8 cellular contexts compared by ENCODE assay signal in the genomic region with DNA sequence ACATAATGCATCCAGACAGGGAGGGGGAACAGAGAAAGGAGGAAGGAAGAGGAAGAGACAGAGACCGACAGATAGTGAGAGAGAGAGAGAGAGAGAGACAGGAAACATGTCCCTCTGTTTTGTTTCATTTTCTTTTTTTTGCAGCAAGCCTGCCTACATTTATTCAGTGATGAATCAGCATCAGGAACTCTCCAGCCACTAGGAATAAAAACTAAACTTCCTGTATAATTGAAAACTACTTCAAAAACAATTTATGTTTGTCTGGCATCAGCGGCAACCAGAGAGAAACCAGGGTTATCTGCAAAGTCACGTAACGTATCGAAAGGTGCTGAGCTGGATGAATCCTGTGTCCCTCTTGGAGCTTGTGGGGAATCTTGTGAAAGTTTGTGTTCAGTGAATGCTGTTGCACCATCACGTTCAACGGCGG.
DNase-seq lines count a peak whose midpoint lies in the region; ATAC-seq and TF ChIP-seq lines count a peak whose summit lies in the region.

No MANE protein-coding gene starts in this region.

- in situ Hi-C loops in GM13977 (cut with MboI; ENCODE audit: low pct_unique_long_range_greater_than_20kb, low sequenced_read_pairs, unreplicated experiment), result no loop called here

- peaks cover 15% of the 10 kb centered on the region for H3K4me1 Mint-ChIP-seq in activated naive CD8-positive, alpha-beta T cell (ENCODE audit: low read depth)

- intact Hi-C loops in lower lobe of right lung (cut with DNase I), result no loop called here

- ATAC-seq in GM18861 (IDR thresholded peaks at IDR 0.05; ENCODE audit: unreplicated experiment) (peak; percentile 56), HG03108 (IDR thresholded peaks at IDR 0.05; ENCODE audit: unreplicated experiment) (peak; percentile 76), lower lobe of right lung (no peak)

- no peaks in the 10 kb centered on the region for H3K27me3 Mint-ChIP-seq in activated naive CD8-positive, alpha-beta T cell

- peaks cover 20% of the 10 kb centered on the region for H3K4me1 ChIP-seq in lower lobe of right lung

- no peaks in the 10 kb centered on the region for H3K9me3 ChIP-seq in lower lobe of right lung

- no peak for DNase-seq in lower lobe of right lung
- no peak for DNase-seq in NK-92 (lab: John Stamatoyannopoulos, UW; ENCODE audit: unreplicated experiment)
- no peak for DNase-seq in NCI-H187 treated with DMSO at 0.1 percent for 48 hours (lab: John Stamatoyannopoulos, UW)
- DNase-seq in DMS 273 treated with DMSO at 0.1 percent for 48 hours (lab: John Stamatoyannopoulos, UW), result no peak
- DNase-seq in GM13977 (ENCODE audit: low spot score), result no peak

- TF ChIP-seq CTCF in lower lobe of right lung (IDR thresholded peaks at IDR 0.05) (no peak), GM13977 (IDR thresholded peaks at IDR 0.05; ENCODE audit: extremely low read depth, insufficient read depth, missing control alignments) (no peak)

- H3K27ac Mint-ChIP-seq in activated naive CD8-positive, alpha-beta T cell, result peak overlapping the region; percentile 81

- no peaks in the 10 kb centered on the region for H3K36me3 Mint-ChIP-seq in activated naive CD8-positive, alpha-beta T cell

- H3K36me3 ChIP-seq in lower lobe of right lung, result no peaks in the 10 kb centered on the region

- peak overlapping the region; percentile 90 for H3K4me3 Mint-ChIP-seq in activated naive CD8-positive, alpha-beta T cell

- no peaks in the 10 kb centered on the region for H3K27me3 ChIP-seq in lower lobe of right lung (ENCODE audit: low read depth)

- H3K27ac ChIP-seq in lower lobe of right lung, result peak overlapping the region; percentile 63

- no peaks in the 10 kb centered on the region for H3K9me3 Mint-ChIP-seq in activated naive CD8-positive, alpha-beta T cell (ENCODE audit: low read depth)

- H3K4me3 ChIP-seq in lower lobe of right lung, result peak overlapping the region; percentile 37

Comparison
In these comparisons a context has a peak if more than half of its experiments do, and no peak if none do; other contexts are left out.
1. ATAC-seq: peak in GM18861 (single experiment) and HG03108 (single experiment); none in lower lobe of right lung (0 of 2).